Comparison of ENCODE assay signal across 16 cellular contexts in the genomic region with DNA sequence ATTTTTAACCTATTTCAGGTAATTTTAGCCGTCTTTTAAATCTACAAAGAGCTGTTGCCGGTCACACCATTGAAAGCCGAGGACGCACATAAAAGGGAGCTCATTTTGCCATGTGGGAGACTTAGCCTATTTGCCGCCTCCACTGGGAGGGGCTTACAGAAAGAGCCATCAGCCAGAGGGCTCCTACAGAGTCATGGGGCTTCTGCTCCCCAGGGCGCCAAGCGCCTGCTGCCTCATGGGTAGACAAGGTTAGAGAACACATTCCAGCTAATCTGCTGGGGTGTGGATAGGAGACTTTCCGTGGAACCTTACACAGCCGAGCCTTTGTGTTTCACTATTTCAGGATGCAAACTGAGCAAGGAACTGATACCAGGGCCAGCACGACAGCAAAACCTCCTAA. TPM values are rescaled to one million over a fixed set of nuclear protein-coding genes. Genes with fewer than 3 reads are reported as not detected.
DNase-seq lines count a peak whose midpoint lies in the region; ATAC-seq and TF ChIP-seq lines count a peak whose summit lies in the region.
"Had no signal": no experiment of that assay in that cellular context is flagged by ENCODE, and none has a peak within 500 bp of the region (broad histone marks: within the 10 kb centered on the region; RNA-seq: fewer than 3 reads in every experiment).

No MANE protein-coding gene starts in this region.

- POLR2A ChIA-PET in naive thymus-derived CD8-positive, alpha-beta T cell (lab: Charles Lee), result no interaction called here

- H3K4me1 Mint-ChIP-seq in naive thymus-derived CD8-positive, alpha-beta T cell, result peaks cover 26 to 52% (median 40%) of the 10 kb centered on the region in 4 donors

- ATAC-seq in left ventricle myocardium superior (peak; percentile 75), GM21825 (IDR thresholded peaks at IDR 0.05; ENCODE audit: unreplicated experiment) (no peak)
- ATAC-seq in naive thymus-derived CD8-positive, alpha-beta T cell, result no peak
- ATAC-seq: CD8-positive, alpha-beta T cell; SK-N-SH treated with all-trans-retinoic acid at 6 μM for 48 hours had no signal

- H3K9me3 Mint-ChIP-seq in naive thymus-derived CD8-positive, alpha-beta T cell, result no peaks in the 10 kb centered on the region
- H3K9me3 Mint-ChIP-seq: CD8-positive, alpha-beta T cell; HFFc6 had no signal

- no peak for TF ChIP-seq CTCF in retinal pigment epithelial cell (conservative IDR thresholded peaks at IDR 0.05; ENCODE audit: low read depth, low read length)

- H3K27me3 Mint-ChIP-seq in naive thymus-derived CD8-positive, alpha-beta T cell, result no peaks in the 10 kb centered on the region

- no peaks in the 10 kb centered on the region; the same call in 1 of the 2 replicates for H3K36me3 ChIP-seq in H7 (replicated peaks; ENCODE audit: control insufficient read depth, insufficient read depth, low read length)

- no peak overlapping the region for H3K4me3 ChIP-seq in H7 (ENCODE audit: insufficient read depth, low read depth, low read length)
- H3K4me3 ChIP-seq in retinal pigment epithelial cell (ENCODE audit: low read length), result no peak overlapping the region
- H3K4me3 ChIP-seq: BLaER1 treated with 17β-estradiol and CSF1 and Interleukin-3, amounts not matched to agents 10 nM and 100 nM had no signal

- DNase-seq in H7 (peak; percentile 47), foreskin melanocyte (peak; percentile 34), left ventricle myocardium superior (peak; percentile 57), retinal pigment epithelial cell (ENCODE audit: low read depth) (peak; percentile 62), EL (no peak)
- no peak for DNase-seq in naive thymus-derived CD8-positive, alpha-beta T cell
- DNase-seq: CD8-positive, alpha-beta T cell; HFFc6; KG1; NCI-H1105 treated with DMSO at 0.1 percent for 48 hours; NCI-H1694 treated with DMSO at 0.1 percent for 48 hours; NK-92 treated with Interleukin-12 subunit alpha and Interleukin-12 subunit beta, amount 100 ng/mL, for 24 hours; SHP77 treated with DMSO at 0.1 percent for 48 hours had no signal

- H3K27ac Mint-ChIP-seq in naive thymus-derived CD8-positive, alpha-beta T cell, result no peak overlapping the region
- H3K27ac Mint-ChIP-seq: CD8-positive, alpha-beta T cell; HFFc6 had no signal

- H3K4me3 Mint-ChIP-seq in naive thymus-derived CD8-positive, alpha-beta T cell, result no peak overlapping the region
- H3K4me3 Mint-ChIP-seq: CD8-positive, alpha-beta T cell; HFFc6 had no signal

- no peaks in the 10 kb centered on the region for H3K27me3 ChIP-seq in H7 (ENCODE audit: control insufficient read depth, insufficient read depth, low read length)
- H3K27me3 ChIP-seq: BLaER1 treated with 17β-estradiol and CSF1 and Interleukin-3, amounts not matched to agents 10 nM and 100 nM had no signal

- intact Hi-C loops in left ventricle myocardium superior (cut with micrococcal nuclease), result no loop called here

- H3K36me3 Mint-ChIP-seq in naive thymus-derived CD8-positive, alpha-beta T cell, result peaks cover 0 to 79% (median 11%) of the 10 kb centered on the region in 3 donors

RNA-seq across cellular contexts. Expression of a gene that starts 12.6 kb away (rescaled TPM):
- total RNA-seq in H7 (2014; rRNA removed; shearing (Covaris generic)), result 38.0 and 57.6 TPM in 2 replicates
- total RNA-seq in left ventricle myocardium superior, result 87.2 TPM
- 100 to 1,000 TPM; 229 to 231 TPM for total RNA-seq in naive thymus-derived CD8-positive, alpha-beta T cell
- 10 to 100 TPM; 63.1 to 80.2 (median 74.4) TPM for polyA plus RNA-seq in naive thymus-derived CD8-positive, alpha-beta T cell

Comparison
In these comparisons a context has a peak if more than half of its experiments do, and no peak if none do; other contexts are left out.
1. DNase-seq: peak in H7 (single experiment), foreskin melanocyte (single experiment), left ventricle myocardium superior (single experiment) and retinal pigment epithelial cell (single experiment); none in naive thymus-derived CD8-positive, alpha-beta T cell (0 of 10) and EL (single experiment).